21 cellular contexts compared by ENCODE assay signal in genomic region chr2:16015903-16016265, GRCh38.
"Had no signal": no experiment of that assay in that cellular context is flagged by ENCODE, and none has a peak within 500 bp of the region (broad histone marks: within the 10 kb centered on the region; RNA-seq: fewer than 3 reads in every experiment).

No MANE protein-coding gene starts in this region.

- H3K4me3 ChIP-seq: colonic mucosa, dorsolateral prefrontal cortex, esophagus muscularis mucosa, gastroesophageal sphincter, heart left ventricle, hepatocyte, left ventricle myocardium inferior, lower lobe of right lung had no signal

- ATAC-seq: foreskin keratinocyte, gastroesophageal sphincter, heart left ventricle, left colon, lower lobe of right lung had no signal

- H3K4me3 Mint-ChIP-seq: immature natural killer cell had no signal

- H3K27ac Mint-ChIP-seq: immature natural killer cell had no signal

- DNase-seq: colonic mucosa; cortex of kidney; dermis blood vessel endothelial cell; dorsolateral prefrontal cortex; effector CD4-positive, alpha-beta T cell; effector memory CD4-positive, alpha-beta T cell; foreskin keratinocyte; heart left ventricle; hypothalamus; immature natural killer cell; islet precursor cell; kidney; kidney glomerular epithelial cell; left colon; left ventricle myocardium inferior; lower lobe of right lung; mesenchymal stem cell; midbrain had no signal
